Comparison of ENCODE assay signal across 1 cellular context in genomic region chr12:1590083-1590979, GRCh38.
TF ChIP-seq lines count a peak whose summit lies in the region.

No MANE protein-coding gene starts in this region.

TF ChIP-seq in HepG2, 621 proteins besides CTCF, POLR2A, EP300 and RAD21 (continued from another document):
- TF ChIP-seq TBX3 (IDR thresholded peaks at IDR 0.05; ENCODE audit: borderline replicate concordance): no peak
- TF ChIP-seq GMEB2 (CRISPR knock-in tag; IDR thresholded peaks at IDR 0.05; ENCODE audit: low read depth): no peak
- TF ChIP-seq ZNF451 (CRISPR knock-in tag; IDR thresholded peaks at IDR 0.05): no peak
- TF ChIP-seq ZEB1 (IDR thresholded peaks at IDR 0.05; ENCODE audit: insufficient replicate concordance, low read depth): no peak
- TF ChIP-seq HNRNPUL1 (IDR thresholded peaks at IDR 0.05; ENCODE audit: low read depth, low read length): no peak
- TF ChIP-seq ZNF609 (CRISPR knock-in tag; IDR thresholded peaks at IDR 0.05; ENCODE audit: borderline replicate concordance): no peak
- TF ChIP-seq PAWR (CRISPR knock-in tag; IDR thresholded peaks at IDR 0.05; ENCODE audit: borderline replicate concordance): no peak
- TF ChIP-seq RBM22 (optimal IDR thresholded peaks at IDR 0.05; ENCODE audit: low read length): no peak
- no peak for TF ChIP-seq ARNT2 (CRISPR knock-in tag; IDR thresholded peaks at IDR 0.05; ENCODE audit: low read depth)
- no peak for TF ChIP-seq ZNF605 (CRISPR knock-in tag; IDR thresholded peaks at IDR 0.05)
- no peak for TF ChIP-seq NFE2L1 (CRISPR knock-in tag; IDR thresholded peaks at IDR 0.05; ENCODE audit: borderline replicate concordance)
- no peak for TF ChIP-seq FIP1L1 (IDR thresholded peaks at IDR 0.05; ENCODE audit: borderline replicate concordance, insufficient read depth, low read depth, low read length)
- TF ChIP-seq IKZF5 (CRISPR knock-in tag; IDR thresholded peaks at IDR 0.05): no peak
